17 cellular contexts compared by ENCODE assay signal in genomic region chr2:237666606-237667005, GRCh38. TPM values are rescaled to one million over a fixed set of nuclear protein-coding genes. Genes with fewer than 3 reads are reported as not detected.
DNase-seq lines count a peak whose midpoint lies in the region; ATAC-seq, FAIRE-seq and TF ChIP-seq lines count a peak whose summit lies in the region.
"Had no signal": no experiment of that assay in that cellular context is flagged by ENCODE, and none has a peak within 500 bp of the region (broad histone marks: within the 10 kb centered on the region; RNA-seq: fewer than 3 reads in every experiment).

No MANE protein-coding gene starts in this region.

- H4K20me1 ChIP-seq in OCI-LY7 (ENCODE audit: insufficient read depth, low read length) (no peaks in the 10 kb centered on the region), K562 (replicated peaks; ENCODE audit: control insufficient read depth, insufficient read depth, low read length) (no peaks in the 10 kb centered on the region), neural cell (ENCODE audit: insufficient read depth) (no peaks in the 10 kb centered on the region)

- no peaks in the 10 kb centered on the region for H3K9me2 ChIP-seq in OCI-LY7 (ENCODE audit: insufficient read depth, low read length)
- H3K9me2 ChIP-seq in neural cell (ENCODE audit: insufficient read depth, low read length): no peaks in the 10 kb centered on the region

- TF ChIP-seq CTCF in OCI-LY7 (conservative IDR thresholded peaks at IDR 0.05; ENCODE audit: low read length): no peak
- no peak for TF ChIP-seq CTCF in K562 (IDR thresholded peaks at IDR 0.05 in 2 of 3, conservative IDR thresholded peaks at IDR 0.05 in 1 of 3; ENCODE audit: insufficient read depth in 2 of 3, low read depth in 1 of 3, low read length in 3 of 3)
- no peak for TF ChIP-seq CTCF in neural cell (IDR thresholded peaks at IDR 0.05; ENCODE audit: poor library complexity, severe bottlenecking)
- TF ChIP-seq CTCF in uterus (IDR thresholded peaks at IDR 0.05): no peak

- TF ChIP-seq RAD21 in K562 (CRISPR knock-in tag; conservative IDR thresholded peaks at IDR 0.05 in 1 of 2, IDR thresholded peaks at IDR 0.05 in 1 of 2) (no peak), neural cell (conservative IDR thresholded peaks at IDR 0.05) (no peak)

- WGBS in K562 (ENCODE audit: insufficient coverage, low coverage, missing lambda C conversion rate): 19% methylated on average over 6 of the region's 7 CpGs

- H3K9me1 ChIP-seq in K562 (ENCODE audit: control insufficient read depth, insufficient read depth, low read length): no peaks in the 10 kb centered on the region

- H3F3A ChIP-seq in neural cell (ENCODE audit: insufficient read depth, low read length, poor library complexity, severe bottlenecking): peaks cover 3% of the 10 kb centered on the region

- POLR2A ChIA-PET in OCI-LY7 (lab: Charles Lee): interaction anchor here (0.6 to 1.7 kb wide), 3 partner anchors 24 to 80 kb away, joined by 3 to 9 read pairs (median 5); no protein-coding TSS in a partner anchor
- POLR2A ChIA-PET in K562 (lab: Yijun Ruan, JAX): no interaction called here

- no peak for DNase-seq in OCI-LY7 (ENCODE audit: low spot score)
- no peak for DNase-seq in K562 (ENCODE audit: extremely low read depth in 1 of 4, low spot score in 3 of 4)
- no peak for DNase-seq in uterus
- DNase-seq in stimulated activated naive CD8-positive, alpha-beta T cell treated with anti-CD3 and anti-CD28 coated beads, Interleukin-15, Interleukin-2, amounts not matched to agents 100 U/mL and 50 U/mL, for 24 hours: no peak
- DNase-seq: CD4-positive, alpha-beta T cell; GM23248; NCI-H1048; NCI-H1436 treated with DMSO at 0.1 percent for 48 hours; NCI-H2029 treated with DMSO at 0.1 percent for 48 hours; NCI-H510A treated with DMSO at 0.1 percent for 48 hours had no signal

- no peak for FAIRE-seq in K562 (lab: Jason Lieb, UNC)

- H3K9me3 ChIP-seq in OCI-LY7 (ENCODE audit: low read length): no peaks in the 10 kb centered on the region
- no peaks in the 10 kb centered on the region for H3K9me3 ChIP-seq in K562 (replicated peaks; ENCODE audit: control insufficient read depth, insufficient read depth, low read depth, low read length)
- H3K9me3 ChIP-seq in neural cell (ENCODE audit: low read length): no peaks in the 10 kb centered on the region
- no peaks in the 10 kb centered on the region for H3K9me3 ChIP-seq in uterus
- H3K9me3 ChIP-seq: Peyer's patch had no signal

- BruUV-seq in OCI-LY7 (replicated peaks; lab: Mats Ljungman, UMichigan) (no TSS peak), K562 (replicated peaks; lab: Mats Ljungman, UMichigan) (no TSS peak)

- H3K36me3 ChIP-seq in OCI-LY7 (ENCODE audit: insufficient read depth, low read length) (no peaks in the 10 kb centered on the region), K562 (ENCODE audit: control insufficient read depth, insufficient read depth, low read length) (no peaks in the 10 kb centered on the region), neural cell (ENCODE audit: insufficient read depth, low read length) (no peaks in the 10 kb centered on the region), uterus (no peaks in the 10 kb centered on the region)
- H3K36me3 ChIP-seq: Peyer's patch had no signal

- no peak for TF ChIP-seq EP300 in K562 (IDR thresholded peaks at IDR 0.05; ENCODE audit: low read length)
- no peak for TF ChIP-seq EP300 in neural cell (conservative IDR thresholded peaks at IDR 0.05; ENCODE audit: poor library complexity, severe bottlenecking)

- H3K27me3 ChIP-seq in K562 (ENCODE audit: control insufficient read depth in 2 of 2, insufficient read depth in 2 of 2, low read length in 2 of 2) (peaks cover 24 to 56% of the 10 kb centered on the region in 2 experiments; a peak in 4 of 5 replicates), neural cell (ENCODE audit: insufficient read depth, low read depth, low read length) (no peaks in the 10 kb centered on the region), uterus (no peaks in the 10 kb centered on the region)
- H3K27me3 ChIP-seq: Peyer's patch had no signal

- ATAC-seq in K562 (no peak), HG02885 (IDR thresholded peaks at IDR 0.05; ENCODE audit: poor library complexity, unreplicated experiment) (no peak), GM19023 (IDR thresholded peaks at IDR 0.05; ENCODE audit: unreplicated experiment) (no peak)
- ATAC-seq in stimulated activated naive CD8-positive, alpha-beta T cell treated with anti-CD3 and anti-CD28 coated beads, Interleukin-15, Interleukin-2, amounts not matched to agents 100 U/mL and 50 U/mL, for 24 hours: no peak
- ATAC-seq: HCT116, Right ventricle myocardium inferior had no signal

- CTCF ChIA-PET in OCI-LY7 (lab: Charles Lee; ENCODE audit: unreplicated experiment): interaction anchor here (1.5 kb wide), 1 partner anchor 31 kb away, joined by 4 read pairs; no protein-coding TSS in a partner anchor
- CTCF ChIA-PET in K562 (lab: Yijun Ruan, JAX; ENCODE audit: low intra/inter-chr PET ratio): no interaction called here

- H3K79me2 ChIP-seq in OCI-LY7 (ENCODE audit: insufficient read depth, low read depth, low read length): no peaks in the 10 kb centered on the region
- no peaks in the 10 kb centered on the region for H3K79me2 ChIP-seq in K562 (ENCODE audit: control insufficient read depth, insufficient read depth, low read length)
- H3K79me2 ChIP-seq in neural cell (replicated peaks; ENCODE audit: insufficient read depth, low read length): peaks cover 13% of the 10 kb centered on the region

- H3K4me3 ChIP-seq in OCI-LY7 (ENCODE audit: low read depth, low read length, poor library complexity, severe bottlenecking) (peak overlapping the region; percentile 50), K562 (no peak overlapping the region), neural cell (ENCODE audit: low read length) (no peak overlapping the region), uterus (no peak overlapping the region)
- H3K4me3 ChIP-seq: GM23248, Peyer's patch had no signal

- H3K4me2 ChIP-seq in OCI-LY7 (ENCODE audit: low read length) (peak overlapping the region; percentile 80), K562 (ENCODE audit: insufficient read depth, low read length) (no peak overlapping the region), neural cell (ENCODE audit: low read length) (no peak overlapping the region)
- H3K4me2 ChIP-seq: KMS-11 had no signal

- H3K27ac ChIP-seq in OCI-LY7 (ENCODE audit: low read depth, low read length, poor library complexity, severe bottlenecking) (peak overlapping the region; percentile 58), K562 (ENCODE audit: extremely low read depth, low read depth, low read length) (no peak overlapping the region), neural cell (ENCODE audit: low read length) (peak overlapping the region; percentile 68), uterus (peak overlapping the region; percentile 92 to 93)
- H3K27ac ChIP-seq: GM23248, KMS-11, Peyer's patch had no signal

- H3K4me1 ChIP-seq in OCI-LY7 (ENCODE audit: insufficient read depth, low read length, poor library complexity, severe bottlenecking): peaks cover 97% of the 10 kb centered on the region
- H3K4me1 ChIP-seq in K562 (replicated peaks in 1 of 2; ENCODE audit: control insufficient read depth in 2 of 2, insufficient read depth in 2 of 2, low read length in 2 of 2): no peaks in the 10 kb centered on the region; a peak in 2 of 5 replicates
- H3K4me1 ChIP-seq in uterus: peaks cover 15 to 24% of the 10 kb centered on the region in 2 donors

- no peak for TF ChIP-seq POLR2A in K562 (conservative IDR thresholded peaks at IDR 0.05)
- TF ChIP-seq POLR2A in uterus (IDR thresholded peaks at IDR 0.05): no peak

- in situ Hi-C loops in K562 (cut with MboI): no loop called here

- H3K9ac ChIP-seq in K562 (ENCODE audit: insufficient read depth in 1 of 2, low read depth in 2 of 2, low read length in 2 of 2) (no peak overlapping the region), neural cell (ENCODE audit: low read length) (no peak overlapping the region)
- H3K9ac ChIP-seq: GM23248, KMS-11 had no signal

- intact Hi-C loops in OCI-LY7 (cut with micrococcal nuclease; ENCODE audit: unreplicated experiment): loop anchor here (10.0 kb wide), 1 partner anchor 512 kb away; no protein-coding TSS in a partner anchor
- intact Hi-C loops in K562 (cut with micrococcal nuclease): no loop called here
- intact Hi-C loops in uterus (cut with DNase I; ENCODE audit: low total_unique reads): no loop called here

- peak overlapping the region; percentile 47; the same call in 1 of the 2 replicates for H2AFZ ChIP-seq in OCI-LY7 (ENCODE audit: low read length)
- no peak overlapping the region for H2AFZ ChIP-seq in K562 (ENCODE audit: low read depth, low read length)
- no peak overlapping the region for H2AFZ ChIP-seq in neural cell (ENCODE audit: low read depth, low read length)
- H2AFZ ChIP-seq: GM23248 had no signal

RNA-seq across cellular contexts. Expression of gene LRRFIP1, which starts 39.2 kb away (rescaled TPM):
- 95.7 and 102 TPM in 2 replicates for total RNA-seq in OCI-LY7 (2014; rRNA removed; shearing (Covaris generic))
- total RNA-seq in OCI-LY7 (2022): 216 and 246 TPM in 2 replicates
- 39.0 and 77.6 TPM in 2 replicates for total RNA-seq in K562 (2011; cell fraction: chromatin; rRNA removed; ENCODE audit: low replicate concordance)
- total RNA-seq in K562 (2011; cell fraction: nucleolus; rRNA removed): 15.0 and 23.0 TPM in 2 replicates
- 45.0 and 78.0 TPM in 2 replicates for total RNA-seq in K562 (2011; cell fraction: nucleoplasm; rRNA removed)
- total RNA-seq in K562 (2014; rRNA removed): 31.6 and 32.2 TPM in 2 replicates
- 33.1 and 38.9 TPM in 2 replicates for total RNA-seq in K562 (2014; rRNA removed; fragmentation: Illumina TruSeq; extraction: Trizol)
- total RNA-seq in K562 (2015; rRNA removed; fragmentation: Illumina TruSeq; extraction: Trizol): 25.5 and 28.1 TPM in 2 replicates
- total RNA-seq in K562 (2021): 31.3 and 31.4 TPM in 2 replicates
- polyA plus RNA-seq in K562 (2011; rRNA removed): 18.3 and 26.8 TPM in 2 replicates
- polyA plus RNA-seq in K562 (2011; cell fraction: cytosol; rRNA removed): 8.0 and 11.2 TPM in 2 replicates
- polyA plus RNA-seq in K562 (2011; cell fraction: nucleus; rRNA removed): 15.4 and 17.6 TPM in 2 replicates
- polyA plus RNA-seq in K562 (2012): 21.8 and 26.9 TPM in 2 replicates
- polyA plus RNA-seq in K562 (2014; fragmentation: Illumina TruSeq; extraction: Trizol): 41.9 and 45.2 TPM in 2 replicates
- 10 to 100 TPM; 13.1 to 13.8 TPM for polyA plus RNA-seq in K562 (2014; fragmentation: Nextera tagmentation; extraction: Ambion mirVana)
- 35.6 and 39.5 TPM in 2 replicates for polyA plus RNA-seq in K562 (2014; rRNA removed)
- polyA minus RNA-seq in K562 (2011; rRNA and poly(A)+ RNA removed): 46.2 and 50.8 TPM in 2 replicates
- polyA minus RNA-seq in K562 (2011; cell fraction: cytosol; rRNA and poly(A)+ RNA removed): 14.3 and 18.8 TPM in 2 replicates
- polyA minus RNA-seq in K562 (2011; cell fraction: nucleus; rRNA and poly(A)+ RNA removed): 12.4 and 19.2 TPM in 2 replicates
- 88.2 and 96.3 TPM in 2 replicates for polyA plus RNA-seq in neural cell
- 69.4 and 93.9 TPM in 2 replicates for polyA minus RNA-seq in neural cell
- total RNA-seq in uterus: 100 to 1,000 TPM in 2 of 4 donors, 10 to 100 TPM in 2; 62.8 to 199 (median 121) TPM
